In genomic region chr3:46667657-46668056, GRCh38 we compare ENCODE assay signal across 3 cellular contexts.
TF ChIP-seq lines count a peak whose summit lies in the region.

No MANE protein-coding gene starts in this region.

TF ChIP-seq in SK-N-SH, 30 proteins besides CTCF, POLR2A, EP300 and RAD21 (continued from another document):
- TF ChIP-seq RCOR1 (IDR thresholded peaks at IDR 0.05; ENCODE audit: low read length) (no peak), IRF3 (IDR thresholded peaks at IDR 0.05; ENCODE audit: low read depth, low read length) (no peak), SMC3 (IDR thresholded peaks at IDR 0.05; ENCODE audit: low read depth, low read length) (no peak), NFIC (IDR thresholded peaks at IDR 0.05; ENCODE audit: borderline replicate concordance) (no peak), GATA2 (CRISPR knock-in tag; IDR thresholded peaks at IDR 0.05) (no peak), TCF12 (IDR thresholded peaks at IDR 0.05) (no peak), YY1 (IDR thresholded peaks at IDR 0.05; ENCODE audit: low read depth) (no peak), CHD2 (IDR thresholded peaks at IDR 0.05; ENCODE audit: low read length, partially characterized antibody) (no peak), USF1 (IDR thresholded peaks at IDR 0.05; ENCODE audit: borderline replicate concordance, low read depth) (no peak), JUND (IDR thresholded peaks at IDR 0.05) (no peak), RFX5 (IDR thresholded peaks at IDR 0.05; ENCODE audit: low read length) (no peak), POLR2AphosphoS5 (IDR thresholded peaks at IDR 0.05; ENCODE audit: low read depth, low read length) (no peak), NRF1 (IDR thresholded peaks at IDR 0.05; ENCODE audit: low read depth, low read length) (no peak), TAF1 (IDR thresholded peaks at IDR 0.05; ENCODE audit: borderline replicate concordance, low read depth, low read length) (no peak), MAX (IDR thresholded peaks at IDR 0.05; ENCODE audit: low read depth) (no peak)

TF ChIP-seq in SK-N-SH treated with all-trans-retinoic acid at 6 μM for 48 hours, 23 proteins besides CTCF, POLR2A, EP300 and RAD21 (continued from another document):
- no peak for TF ChIP-seq ESRRG (CRISPR knock-in tag; IDR thresholded peaks at IDR 0.05)
- no peak for TF ChIP-seq GLIS3 (CRISPR knock-in tag; IDR thresholded peaks at IDR 0.05)
- TF ChIP-seq ZNF8 (CRISPR knock-in tag; IDR thresholded peaks at IDR 0.05): no peak
- TF ChIP-seq OSR1 (CRISPR knock-in tag; IDR thresholded peaks at IDR 0.05): no peak

TF ChIP-seq in WTC11, 78 proteins besides CTCF, POLR2A, EP300 and RAD21 (continued from another document):
- TF ChIP-seq ZNF281 (CRISPR knock-in tag; IDR thresholded peaks at IDR 0.05) (no peak), EMX1 (CRISPR knock-in tag; IDR thresholded peaks at IDR 0.05) (no peak), PREB (CRISPR knock-in tag; IDR thresholded peaks at IDR 0.05; ENCODE audit: borderline replicate concordance) (no peak), RORB (CRISPR knock-in tag; IDR thresholded peaks at IDR 0.05) (no peak), IRF2 (CRISPR knock-in tag; IDR thresholded peaks at IDR 0.05; ENCODE audit: borderline replicate concordance, low read depth) (no peak), OVOL2 (CRISPR knock-in tag; IDR thresholded peaks at IDR 0.05; ENCODE audit: borderline replicate concordance) (no peak), CBFB (CRISPR knock-in tag; IDR thresholded peaks at IDR 0.05; ENCODE audit: low read depth) (no peak), NFE2L1 (CRISPR knock-in tag; IDR thresholded peaks at IDR 0.05) (no peak), CDX4 (CRISPR knock-in tag; IDR thresholded peaks at IDR 0.05; ENCODE audit: borderline replicate concordance) (no peak), TEAD1 (CRISPR knock-in tag; IDR thresholded peaks at IDR 0.05) (no peak), E2F4 (CRISPR knock-in tag; IDR thresholded peaks at IDR 0.05; ENCODE audit: borderline replicate concordance, low read depth) (no peak), AFF4 (CRISPR knock-in tag; IDR thresholded peaks at IDR 0.05; ENCODE audit: borderline replicate concordance) (no peak)
TF ChIP-seq in WTC11: peak in this region for 0.
